ENCODE assay signal across 17 cellular contexts in genomic region chr12:61536525-61536924, GRCh38.
"Had no signal": no experiment of that assay in that cellular context is flagged by ENCODE, and none has a peak within 500 bp of the region (broad histone marks: within the 10 kb centered on the region; RNA-seq: fewer than 3 reads in every experiment).

No MANE protein-coding gene starts in this region.

- H3K9me3 Mint-ChIP-seq: type B pancreatic cell had no signal

- H3K4me1 ChIP-seq: right atrium auricular region had no signal

- H3K4me3 Mint-ChIP-seq: activated CD8-positive, alpha-beta memory T cell treated with anti-CD3 and anti-CD28 coated beads, Interleukin-2, amount 10 ng/mL, durations not matched to agents 7 days and 5 days; naive thymus-derived CD8-positive, alpha-beta T cell; type B pancreatic cell had no signal

- H3K27ac ChIP-seq: neutrophil, right atrium auricular region, skin epidermis, VCaP had no signal

- H3K27me3 ChIP-seq: neutrophil, right atrium auricular region had no signal

- H3K4me1 Mint-ChIP-seq: activated CD8-positive, alpha-beta memory T cell treated with anti-CD3 and anti-CD28 coated beads, Interleukin-2, amount 10 ng/mL, durations not matched to agents 7 days and 5 days; brain; naive thymus-derived CD8-positive, alpha-beta T cell had no signal

- H3K4me3 ChIP-seq: right atrium auricular region, skin epidermis had no signal

- ATAC-seq: activated CD8-positive, alpha-beta memory T cell treated with anti-CD3 and anti-CD28 coated beads, Interleukin-2, amount 10 ng/mL, durations not matched to agents 7 days and 5 days; naive thymus-derived CD8-positive, alpha-beta T cell had no signal

- H3K9me3 ChIP-seq: neutrophil, right atrium auricular region had no signal

- H3K27ac Mint-ChIP-seq: activated CD8-positive, alpha-beta memory T cell treated with anti-CD3 and anti-CD28 coated beads, Interleukin-2, amount 10 ng/mL, durations not matched to agents 7 days and 5 days; naive thymus-derived CD8-positive, alpha-beta T cell; type B pancreatic cell had no signal

- DNase-seq: activated CD4-positive, alpha-beta T cell treated with anti-CD3 and anti-CD28 coated beads, Interleukin-2, amount 50 U/mL, for 48 hours; activated CD8-positive, alpha-beta memory T cell treated with anti-CD3 and anti-CD28 coated beads, Interleukin-2, amount 10 ng/mL, durations not matched to agents 7 days and 5 days; activated naive CD4-positive, alpha-beta T cell treated with anti-CD3 and anti-CD28 coated beads, Interleukin-2, amount 50 U/mL, for 16 hours; activated T-cell treated with anti-CD3 and anti-CD28 coated beads, Interleukin-2, amount 50 U/mL, for 1 hour; cerebellar nuclear complex; effector CD8-positive, alpha-beta T cell; islet precursor cell; naive thymus-derived CD8-positive, alpha-beta T cell; stimulated activated CD4-positive, alpha-beta T cell treated with anti-CD3 and anti-CD28 coated beads, Interleukin-4, amount 100 ng/mL, for 24 hours; stimulated activated naive CD4-positive, alpha-beta T cell; T-helper 1 cell had no signal

- H3K27me3 Mint-ChIP-seq: activated CD8-positive, alpha-beta memory T cell treated with anti-CD3 and anti-CD28 coated beads, Interleukin-2, amount 10 ng/mL, durations not matched to agents 7 days and 5 days; brain; type B pancreatic cell had no signal

- H3K36me3 Mint-ChIP-seq: activated CD8-positive, alpha-beta memory T cell treated with anti-CD3 and anti-CD28 coated beads, Interleukin-2, amount 10 ng/mL, durations not matched to agents 7 days and 5 days; brain; naive thymus-derived CD8-positive, alpha-beta T cell; type B pancreatic cell had no signal

- H3K36me3 ChIP-seq: neutrophil, right atrium auricular region had no signal
